ENCODE assay signal across 35 cellular contexts in the genomic region with DNA sequence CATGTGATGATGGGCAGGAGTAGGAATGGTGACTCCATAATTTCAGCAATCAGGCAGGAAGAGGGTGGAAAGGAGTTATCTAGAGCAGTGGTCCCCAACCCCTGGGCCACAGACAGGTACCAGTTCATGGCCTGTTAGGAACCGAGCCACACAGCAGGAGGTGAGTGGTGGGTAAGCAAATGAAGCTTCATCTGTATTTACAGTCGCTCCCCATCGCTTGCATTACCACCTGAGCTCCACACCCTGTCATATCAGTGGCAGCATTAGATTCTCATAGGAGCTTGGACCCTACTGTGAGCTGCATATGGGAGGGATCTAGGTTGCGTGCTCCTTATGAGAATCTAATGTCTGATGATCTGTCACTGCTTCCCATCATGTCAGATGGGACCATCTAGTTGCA. TPM values are rescaled to one million over a fixed set of nuclear protein-coding genes. Genes with fewer than 3 reads are reported as not detected.
"Had no signal": no experiment of that assay in that cellular context is flagged by ENCODE, and none has a peak within 500 bp of the region (broad histone marks: within the 10 kb centered on the region; RNA-seq: fewer than 3 reads in every experiment).

No MANE protein-coding gene starts in this region.

- H3K9me2 ChIP-seq: SK-N-SH had no signal

- H3K4me1 ChIP-seq: ascending aorta, Peyer's patch, SJSA1 had no signal

- H3K4me2 ChIP-seq: SK-N-SH had no signal

- H3K4me3 Mint-ChIP-seq: activated CD4-positive, alpha-beta memory T cell treated with anti-CD3 and anti-CD28 coated beads, Interleukin-2, amount 10 ng/mL, durations not matched to agents 7 days and 5 days; activated CD8-positive, alpha-beta memory T cell treated with anti-CD3 and anti-CD28 coated beads, Interleukin-2, amount 10 ng/mL, durations not matched to agents 7 days and 5 days; activated naive CD4-positive, alpha-beta T cell treated with anti-CD3 and anti-CD28 coated beads, Interleukin-2, amount 10 ng/mL, durations not matched to agents 7 days and 5 days; activated naive CD8-positive, alpha-beta T cell treated with anti-CD3 and anti-CD28 coated beads, Interleukin-2, amount 10 ng/mL, durations not matched to agents 7 days and 5 days; central memory CD8-positive, alpha-beta T cell; T-cell; T-helper 17 cell had no signal

- H3K4me3 ChIP-seq: ascending aorta, cardiac muscle cell, Peyer's patch, SJSA1 had no signal

- H3K27me3 ChIP-seq: ascending aorta, cardiac muscle cell, Peyer's patch, SJSA1 had no signal

- H3K27me3 Mint-ChIP-seq: activated naive CD4-positive, alpha-beta T cell treated with anti-CD3 and anti-CD28 coated beads, Interleukin-2, amount 10 ng/mL, durations not matched to agents 7 days and 5 days; central memory CD8-positive, alpha-beta T cell; T-cell had no signal

- H3K36me3 Mint-ChIP-seq: activated CD8-positive, alpha-beta memory T cell treated with anti-CD3 and anti-CD28 coated beads, Interleukin-2, amount 10 ng/mL, durations not matched to agents 7 days and 5 days; activated naive CD8-positive, alpha-beta T cell treated with anti-CD3 and anti-CD28 coated beads, Interleukin-2, amount 10 ng/mL, durations not matched to agents 7 days and 5 days; T-cell had no signal

- DNase-seq: activated CD4-positive, alpha-beta memory T cell treated with anti-CD3 and anti-CD28 coated beads, Interleukin-2, amount 10 ng/mL, durations not matched to agents 7 days and 5 days; activated CD4-positive, alpha-beta T cell treated with anti-CD3 and anti-CD28 coated beads for 1 hour; activated CD4-positive, alpha-beta T cell treated with anti-CD3 and anti-CD28 coated beads for 48 hours; activated CD4-positive, CD25-positive, alpha-beta regulatory T cell; activated CD8-positive, alpha-beta memory T cell treated with anti-CD3 and anti-CD28 coated beads for 24 hours; activated CD8-positive, alpha-beta memory T cell treated with anti-CD3 and anti-CD28 coated beads, Interleukin-2, amount 10 ng/mL, durations not matched to agents 7 days and 5 days; activated CD8-positive, alpha-beta memory T cell treated with anti-CD3 and anti-CD28 coated beads, Interleukin-2, amount 50 U/mL, for 48 hours; activated effector memory CD4-positive, alpha-beta T cell treated with Interleukin-2 at 50 U/mL for 16 hours; activated naive CD4-positive, alpha-beta T cell treated with anti-CD3 and anti-CD28 coated beads, Interleukin-2, amount 10 ng/mL, durations not matched to agents 7 days and 5 days; activated naive CD8-positive, alpha-beta T cell treated with anti-CD3 and anti-CD28 coated beads, Interleukin-2, amount 10 ng/mL, durations not matched to agents 7 days and 5 days; activated T-cell treated with anti-CD3 and anti-CD28 coated beads, Interleukin-2, amount 50 U/mL, for 48 hours; amygdala; NCI-H1105; NCI-H1417 treated with DMSO at 0.1 percent for 48 hours; NCI-H1930; NCI-H2081 treated with DMSO at 0.1 percent for 48 hours; NCI-H226; NCI-H526; NCI-H748 treated with DMSO at 0.1 percent for 48 hours; NK-92 treated with Interleukin-12 subunit alpha and Interleukin-12 subunit beta, amount 100 ng/mL, for 24 hours; PC-3; Peyer's patch; RPMI8226; SHP77 treated with DMSO at 0.1 percent for 48 hours; SK-N-SH; T-cell; T-helper 17 cell had no signal

- H3K9me3 ChIP-seq: ascending aorta, Peyer's patch, SJSA1, SK-N-SH had no signal

- H3K27ac Mint-ChIP-seq: activated CD4-positive, alpha-beta memory T cell treated with anti-CD3 and anti-CD28 coated beads, Interleukin-2, amount 10 ng/mL, durations not matched to agents 7 days and 5 days; activated CD8-positive, alpha-beta memory T cell treated with anti-CD3 and anti-CD28 coated beads, Interleukin-2, amount 10 ng/mL, durations not matched to agents 7 days and 5 days; activated naive CD4-positive, alpha-beta T cell treated with anti-CD3 and anti-CD28 coated beads, Interleukin-2, amount 10 ng/mL, durations not matched to agents 7 days and 5 days; activated naive CD8-positive, alpha-beta T cell treated with anti-CD3 and anti-CD28 coated beads, Interleukin-2, amount 10 ng/mL, durations not matched to agents 7 days and 5 days; T-cell; T-helper 17 cell had no signal

- ATAC-seq: activated CD8-positive, alpha-beta memory T cell treated with anti-CD3 and anti-CD28 coated beads, Interleukin-2, amount 10 ng/mL, durations not matched to agents 7 days and 5 days; PC-3; T-cell; T-helper 17 cell had no signal

- H3K9ac ChIP-seq: SK-N-SH had no signal

- H3K36me3 ChIP-seq: ascending aorta, cardiac muscle cell, Peyer's patch, SJSA1 had no signal

- H3K27ac ChIP-seq: ascending aorta, cardiac muscle cell, Peyer's patch, SJSA1, VCaP had no signal

- H3K9me3 Mint-ChIP-seq: activated CD4-positive, alpha-beta memory T cell treated with anti-CD3 and anti-CD28 coated beads, Interleukin-2, amount 10 ng/mL, durations not matched to agents 7 days and 5 days; central memory CD8-positive, alpha-beta T cell; T-cell had no signal

RNA-seq across cellular contexts. Expression of a gene that starts 1.4 kb away (rescaled TPM):
- total RNA-seq: ascending aorta, cardiac muscle cell, chondrocyte, MCF 10A, NCI-H460, PC-3, SJSA1 had no signal
- polyA plus RNA-seq: cardiac muscle cell, SK-N-SH had no signal

RNA-seq across cellular contexts. Expression of a gene that starts 20.4 kb away (rescaled TPM):
- polyA plus RNA-seq: cardiac muscle cell, SK-N-SH had no signal
